25 cellular contexts compared by ENCODE assay signal in genomic region chrX:8760021-8760420, GRCh38.
"Had no signal": no experiment of that assay in that cellular context is flagged by ENCODE, and none has a peak within 500 bp of the region (broad histone marks: within the 10 kb centered on the region; RNA-seq: fewer than 3 reads in every experiment).

No MANE protein-coding gene starts in this region.

- DNase-seq: activated CD4-positive, alpha-beta memory T cell treated with anti-CD3 and anti-CD28 coated beads, Interleukin-2, amount 10 ng/mL, durations not matched to agents 7 days and 5 days; activated CD4-positive, alpha-beta T cell treated with anti-CD3 and anti-CD28 coated beads, Interleukin-2, amount 10 ng/mL, durations not matched to agents 7 days and 5 days; activated CD4-positive, CD25-positive, alpha-beta regulatory T cell treated with anti-CD3 and anti-CD28 coated beads, Interleukin-2, amount 50 U/mL, for 72 hours; activated gamma-delta T cell treated with Interleukin-2 at 50 U/mL for 16 hours; activated naive CD4-positive, alpha-beta T cell treated with anti-CD3 and anti-CD28 coated beads, Interleukin-2, amount 50 U/mL, for 16 hours; activated T-cell treated with anti-CD3 and anti-CD28 coated beads, Interleukin-2, amount 50 U/mL, for 4 hours; amygdala; dermis blood vessel endothelial cell; effector CD4-positive, alpha-beta T cell; esophagus squamous epithelium; gastrocnemius medialis; islet precursor cell; left cardiac atrium; left ventricle myocardium superior; naive B cell; ovary; retina; sigmoid colon; small intestine; stimulated activated CD4-positive, alpha-beta T cell treated with anti-CD3 and anti-CD28 coated beads, Interleukin-1b, Interleukin-23, amount 100 ng/mL, for 48 hours; stimulated activated CD4-positive, alpha-beta T cell treated with anti-CD3 and anti-CD28 coated beads, Interleukin-4, amount 100 ng/mL, for 4 hours; stimulated activated CD8-positive, alpha-beta memory T cell treated with anti-CD3 and anti-CD28 coated beads, Interleukin-4, amount 100 ng/mL, for 48 hours; T-helper 17 cell; tibial artery; upper lobe of right lung had no signal
